In genomic region chr11:7534030-7534378, GRCh38 we compare ENCODE assay signal across 1 cellular context.
TF ChIP-seq lines count a peak whose summit lies in the region.

No MANE protein-coding gene starts in this region.

TF ChIP-seq in GM23338, 12 proteins besides CTCF, POLR2A, EP300 and RAD21 (continued from another document):
- TF ChIP-seq ETS1 (IDR thresholded peaks at IDR 0.05) (no peak), ZNF114 (CRISPR knock-in tag; IDR thresholded peaks at IDR 0.05) (no peak), EZH2 (IDR thresholded peaks at IDR 0.05; ENCODE audit: low read depth, unreplicated experiment) (no peak), NANOG (IDR thresholded peaks at IDR 0.05; ENCODE audit: borderline replicate concordance) (no peak), ZNF331 (CRISPR knock-in tag; IDR thresholded peaks at IDR 0.05; ENCODE audit: low read depth) (no peak)
- TF ChIP-seq, protein P1, sequence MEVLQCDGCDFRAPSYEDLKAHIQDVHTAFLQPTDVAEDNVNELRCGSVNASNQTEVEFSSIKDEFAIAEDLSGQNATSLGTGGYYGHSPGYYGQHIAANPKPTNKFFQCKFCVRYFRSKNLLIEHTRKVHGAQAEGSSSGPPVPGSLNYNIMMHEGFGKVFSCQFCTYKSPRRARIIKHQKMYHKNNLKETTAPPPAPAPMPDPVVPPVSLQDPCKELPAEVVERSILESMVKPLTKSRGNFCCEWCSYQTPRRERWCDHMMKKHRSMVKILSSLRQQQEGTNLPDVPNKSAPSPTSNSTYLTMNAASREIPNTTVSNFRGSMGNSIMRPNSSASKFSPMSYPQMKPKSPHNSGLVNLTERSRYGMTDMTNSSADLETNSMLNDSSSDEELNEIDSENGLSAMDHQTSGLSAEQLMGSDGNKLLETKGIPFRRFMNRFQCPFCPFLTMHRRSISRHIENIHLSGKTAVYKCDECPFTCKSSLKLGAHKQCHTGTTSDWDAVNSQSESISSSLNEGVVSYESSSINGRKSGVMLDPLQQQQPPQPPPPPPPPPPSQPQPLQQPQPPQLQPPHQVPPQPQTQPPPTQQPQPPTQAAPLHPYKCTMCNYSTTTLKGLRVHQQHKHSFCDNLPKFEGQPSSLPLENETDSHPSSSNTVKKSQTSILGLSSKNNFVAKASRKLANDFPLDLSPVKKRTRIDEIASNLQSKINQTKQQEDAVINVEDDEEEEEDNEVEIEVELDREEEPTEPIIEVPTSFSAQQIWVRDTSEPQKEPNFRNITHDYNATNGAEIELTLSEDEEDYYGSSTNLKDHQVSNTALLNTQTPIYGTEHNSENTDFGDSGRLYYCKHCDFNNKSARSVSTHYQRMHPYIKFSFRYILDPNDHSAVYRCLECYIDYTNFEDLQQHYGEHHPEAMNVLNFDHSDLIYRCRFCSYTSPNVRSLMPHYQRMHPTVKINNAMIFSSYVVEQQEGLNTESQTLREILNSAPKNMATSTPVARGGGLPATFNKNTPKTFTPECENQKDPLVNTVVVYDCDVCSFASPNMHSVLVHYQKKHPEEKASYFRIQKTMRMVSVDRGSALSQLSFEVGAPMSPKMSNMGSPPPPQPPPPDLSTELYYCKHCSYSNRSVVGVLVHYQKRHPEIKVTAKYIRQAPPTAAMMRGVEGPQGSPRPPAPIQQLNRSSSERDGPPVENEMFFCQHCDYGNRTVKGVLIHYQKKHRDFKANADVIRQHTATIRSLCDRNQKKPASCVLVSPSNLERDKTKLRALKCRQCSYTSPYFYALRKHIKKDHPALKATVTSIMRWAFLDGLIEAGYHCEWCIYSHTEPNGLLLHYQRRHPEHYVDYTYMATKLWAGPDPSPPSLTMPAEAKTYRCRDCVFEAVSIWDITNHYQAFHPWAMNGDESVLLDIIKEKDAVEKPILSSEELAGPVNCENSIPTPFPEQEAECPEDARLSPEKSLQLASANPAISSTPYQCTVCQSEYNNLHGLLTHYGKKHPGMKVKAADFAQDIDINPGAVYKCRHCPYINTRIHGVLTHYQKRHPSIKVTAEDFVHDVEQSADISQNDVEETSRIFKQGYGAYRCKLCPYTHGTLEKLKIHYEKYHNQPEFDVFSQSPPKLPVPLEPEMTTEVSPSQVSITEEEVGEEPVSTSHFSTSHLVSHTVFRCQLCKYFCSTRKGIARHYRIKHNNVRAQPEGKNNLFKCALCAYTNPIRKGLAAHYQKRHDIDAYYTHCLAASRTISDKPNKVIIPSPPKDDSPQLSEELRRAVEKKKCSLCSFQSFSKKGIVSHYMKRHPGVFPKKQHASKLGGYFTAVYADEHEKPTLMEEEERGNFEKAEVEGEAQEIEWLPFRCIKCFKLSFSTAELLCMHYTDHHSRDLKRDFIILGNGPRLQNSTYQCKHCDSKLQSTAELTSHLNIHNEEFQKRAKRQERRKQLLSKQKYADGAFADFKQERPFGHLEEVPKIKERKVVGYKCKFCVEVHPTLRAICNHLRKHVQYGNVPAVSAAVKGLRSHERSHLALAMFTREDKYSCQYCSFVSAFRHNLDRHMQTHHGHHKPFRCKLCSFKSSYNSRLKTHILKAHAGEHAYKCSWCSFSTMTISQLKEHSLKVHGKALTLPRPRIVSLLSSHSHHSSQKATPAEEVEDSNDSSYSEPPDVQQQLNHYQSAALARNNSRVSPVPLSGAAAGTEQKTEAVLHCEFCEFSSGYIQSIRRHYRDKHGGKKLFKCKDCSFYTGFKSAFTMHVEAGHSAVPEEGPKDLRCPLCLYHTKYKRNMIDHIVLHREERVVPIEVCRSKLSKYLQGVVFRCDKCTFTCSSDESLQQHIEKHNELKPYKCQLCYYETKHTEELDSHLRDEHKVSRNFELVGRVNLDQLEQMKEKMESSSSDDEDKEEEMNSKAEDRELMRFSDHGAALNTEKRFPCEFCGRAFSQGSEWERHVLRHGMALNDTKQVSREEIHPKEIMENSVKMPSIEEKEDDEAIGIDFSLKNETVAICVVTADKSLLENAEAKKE (CRISPR knock-in tag; IDR thresholded peaks at IDR 0.05), result no peak
